ENCODE assay signal across 8 cellular contexts in the genomic region with DNA sequence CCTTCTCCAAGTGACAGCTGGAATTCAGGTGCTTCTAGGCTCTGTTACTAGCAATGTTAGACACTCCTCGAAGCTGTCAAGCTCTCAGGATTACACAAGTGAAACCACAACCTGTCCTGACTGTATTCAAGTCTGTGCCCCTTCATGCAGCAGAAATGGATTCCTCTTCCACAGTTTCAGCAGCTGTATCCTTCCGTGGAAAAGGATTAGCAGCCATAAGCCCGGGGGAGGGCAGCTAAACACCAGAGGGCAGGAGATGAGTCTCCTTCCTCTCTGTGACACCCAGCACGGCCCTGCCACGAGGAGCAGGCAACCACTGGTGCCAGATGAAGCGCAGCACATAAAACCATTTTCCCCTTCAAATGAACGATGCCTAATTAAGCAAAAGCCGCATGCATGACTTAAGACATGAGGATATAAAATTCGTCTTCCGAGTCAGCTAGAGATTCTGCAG. TPM values are rescaled to one million over a fixed set of nuclear protein-coding genes. Genes with fewer than 3 reads are reported as not detected.
DNase-seq lines count a peak whose midpoint lies in the region; ATAC-seq and TF ChIP-seq lines count a peak whose summit lies in the region.

No MANE protein-coding gene starts in this region.

- H3K27ac Mint-ChIP-seq in activated T-helper 1 cell treated with anti-CD3 and anti-CD28 coated beads, Interleukin-12 subunit alpha, Interleukin-12 subunit beta, Interleukin-2, Interleukin-4 antibody, amounts not matched to agents 30 ng/mL and 10 ng/mL and 1 ng/mL, durations not matched to agents 14 hours and 24 hours and 36 hours = peak overlapping the region; percentile 87
- no peak overlapping the region for H3K27ac Mint-ChIP-seq in nephron progenitor cell

- 1 to 3% methylated on average over 5 to 7 of the region's 10 CpGs for WGBS in thyroid gland, 2 donors

- H3K9me2 ChIP-seq in PC-3 (replicated peaks; ENCODE audit: low read length) = no peaks in the 10 kb centered on the region

- peak overlapping the region; percentile 88 for H3K4me3 Mint-ChIP-seq in activated T-helper 1 cell treated with anti-CD3 and anti-CD28 coated beads, Interleukin-12 subunit alpha, Interleukin-12 subunit beta, Interleukin-2, Interleukin-4 antibody, amounts not matched to agents 30 ng/mL and 10 ng/mL and 1 ng/mL, durations not matched to agents 14 hours and 24 hours and 36 hours
- H3K4me3 Mint-ChIP-seq in nephron progenitor cell = peak overlapping the region; percentile 81

- H3K9ac ChIP-seq in PC-3 (ENCODE audit: low read length) = no peak overlapping the region

- H3K27me3 ChIP-seq in PC-3 (ENCODE audit: low read length) (no peaks in the 10 kb centered on the region), thyroid gland (no peaks in the 10 kb centered on the region)

- no peaks in the 10 kb centered on the region for H3K79me2 ChIP-seq in PC-3 (ENCODE audit: low read length)

- H3K4me1 ChIP-seq in PC-3 (ENCODE audit: insufficient read depth, low read length) (peaks cover 25% of the 10 kb centered on the region), thyroid gland (peaks cover 43 to 69% of the 10 kb centered on the region in 2 donors)

- H3K4me1 Mint-ChIP-seq in activated T-helper 1 cell treated with anti-CD3 and anti-CD28 coated beads, Interleukin-12 subunit alpha, Interleukin-12 subunit beta, Interleukin-2, Interleukin-4 antibody, amounts not matched to agents 30 ng/mL and 10 ng/mL and 1 ng/mL, durations not matched to agents 14 hours and 24 hours and 36 hours (ENCODE audit: low read depth) = peaks cover 61% of the 10 kb centered on the region
- peaks cover 47% of the 10 kb centered on the region for H3K4me1 Mint-ChIP-seq in nephron progenitor cell

- TF ChIP-seq POLR2A in thyroid gland (IDR thresholded peaks at IDR 0.05) = peak in 1 of 2 donors; percentile 77

- POLR2A ChIA-PET in AG04449 (lab: Yijun Ruan, JAX) (interaction anchor here (0.6 to 2.8 kb wide), 5 partner anchors 9 to 150 kb away, joined by 3 to 7 read pairs (median 3); no protein-coding TSS in a partner anchor), PC-3 (lab: Charles Lee; ENCODE audit: unreplicated experiment) (no interaction called here)

- peaks cover 27% of the 10 kb centered on the region for H3K36me3 Mint-ChIP-seq in activated T-helper 1 cell treated with anti-CD3 and anti-CD28 coated beads, Interleukin-12 subunit alpha, Interleukin-12 subunit beta, Interleukin-2, Interleukin-4 antibody, amounts not matched to agents 30 ng/mL and 10 ng/mL and 1 ng/mL, durations not matched to agents 14 hours and 24 hours and 36 hours (ENCODE audit: low read depth)
- H3K36me3 Mint-ChIP-seq in nephron progenitor cell (ENCODE audit: low read depth) = peaks cover 8% of the 10 kb centered on the region

- no TSS peak for BruUV-seq in PC-3 (replicated peaks; lab: Mats Ljungman, UMichigan)

- H2AFZ ChIP-seq in PC-3 (ENCODE audit: low read length) = peak overlapping the region; percentile 99

- DNase-seq in AG04449 (ENCODE audit: low read depth, low spot score) (no peak), PC-3 (peak; percentile 34), fibroblast of mammary gland (ENCODE audit: low read depth) (peak; percentile 34), nephron progenitor cell (peak; percentile 25), thyroid gland (peak; percentile 70 to 75), DMS114 treated with DMSO at 0.1 percent for 48 hours (lab: John Stamatoyannopoulos, UW; ENCODE audit: unreplicated experiment) (no peak)
- DNase-seq in activated T-helper 1 cell treated with anti-CD3 and anti-CD28 coated beads, Interleukin-12 subunit alpha, Interleukin-12 subunit beta, Interleukin-2, Interleukin-4 antibody, amounts not matched to agents 30 ng/mL and 10 ng/mL and 1 ng/mL, durations not matched to agents 14 hours and 24 hours and 36 hours (ENCODE audit: low spot score) = peak; percentile 33

- no peaks in the 10 kb centered on the region for H4K20me1 ChIP-seq in PC-3 (ENCODE audit: low read length)

- peak; percentile 15 for TF ChIP-seq CTCF in AG04449 (IDR thresholded peaks at IDR 0.05; ENCODE audit: insufficient read depth, low read length, missing control alignments)
- peak; percentile 29; the same call in 1 of the 2 replicates for TF ChIP-seq CTCF in PC-3 (conservative IDR thresholded peaks at IDR 0.05; ENCODE audit: low read depth, low read length)
- TF ChIP-seq CTCF in fibroblast of mammary gland (conservative IDR thresholded peaks at IDR 0.05; ENCODE audit: control insufficient read depth, insufficient read depth, low read depth, low read length) = peak; percentile 18
- no peak for TF ChIP-seq CTCF in nephron progenitor cell (IDR thresholded peaks at IDR 0.05)
- TF ChIP-seq CTCF in thyroid gland (IDR thresholded peaks at IDR 0.05) = peak in 4 of 6 experiments; percentile 22 to 32 (median 28)

- H3K9me3 ChIP-seq in PC-3 (ENCODE audit: low read length) (no peaks in the 10 kb centered on the region), thyroid gland (no peaks in the 10 kb centered on the region)

- H3K4me2 ChIP-seq in PC-3 (ENCODE audit: low read length) = peak overlapping the region; percentile 98

- H3K27me3 Mint-ChIP-seq in activated T-helper 1 cell treated with anti-CD3 and anti-CD28 coated beads, Interleukin-12 subunit alpha, Interleukin-12 subunit beta, Interleukin-2, Interleukin-4 antibody, amounts not matched to agents 30 ng/mL and 10 ng/mL and 1 ng/mL, durations not matched to agents 14 hours and 24 hours and 36 hours (ENCODE audit: insufficient read depth) = no peaks in the 10 kb centered on the region
- peaks cover 33% of the 10 kb centered on the region for H3K27me3 Mint-ChIP-seq in nephron progenitor cell (ENCODE audit: low read depth, poor library complexity)

- peaks cover 8% of the 10 kb centered on the region for H3K9me3 Mint-ChIP-seq in activated T-helper 1 cell treated with anti-CD3 and anti-CD28 coated beads, Interleukin-12 subunit alpha, Interleukin-12 subunit beta, Interleukin-2, Interleukin-4 antibody, amounts not matched to agents 30 ng/mL and 10 ng/mL and 1 ng/mL, durations not matched to agents 14 hours and 24 hours and 36 hours
- H3K9me3 Mint-ChIP-seq in nephron progenitor cell = peaks cover 9% of the 10 kb centered on the region

- peak; percentile 21 for ATAC-seq in GM19463 (IDR thresholded peaks at IDR 0.05; ENCODE audit: unreplicated experiment)
- ATAC-seq in PC-3 = peak; percentile 45

- CTCF ChIA-PET in AG04449 (lab: Yijun Ruan, JAX) = interaction anchor here (0.9 to 7.9 kb wide), 21 partner anchors 9 to 227 kb away, joined by 3 to 100 read pairs (median 6); a partner anchor contains a TSS
- CTCF ChIA-PET in PC-3 (lab: Charles Lee) = interaction anchor here (1.7 kb wide), 1 partner anchor 60 kb away, joined by 9 read pairs; no protein-coding TSS in a partner anchor

- no peak overlapping the region for H3K27ac ChIP-seq in PC-3 (ENCODE audit: low read length)
- H3K27ac ChIP-seq in thyroid gland = peak overlapping the region; percentile 88 to 98 (median 97)

- intact Hi-C loops in PC-3 (cut with micrococcal nuclease) (loop anchor here (2.0 to 5.0 kb wide), 4 partner anchors 61 to 195 kb away; no protein-coding TSS in a partner anchor), thyroid gland (cut with DNase I) (loop anchor here (5.0 kb wide), 2 partner anchors 60 to 190 kb away; no protein-coding TSS in a partner anchor)
- intact Hi-C loops in activated T-helper 1 cell treated with anti-CD3 and anti-CD28 coated beads, Interleukin-12 subunit alpha, Interleukin-12 subunit beta, Interleukin-2, Interleukin-4 antibody, amounts not matched to agents 30 ng/mL and 10 ng/mL and 1 ng/mL, durations not matched to agents 14 hours and 24 hours and 36 hours (cut with micrococcal nuclease) = loop anchor here (1.0 to 10.0 kb wide), 6 partner anchors 34 to 307 kb away; a partner anchor contains a TSS

- H3K36me3 ChIP-seq in PC-3 (ENCODE audit: low read depth, low read length) (no peaks in the 10 kb centered on the region), thyroid gland (no peaks in the 10 kb centered on the region)

- H3K4me3 ChIP-seq in AG04449 (ENCODE audit: low read depth, low read length) (peak overlapping the region; percentile 64), PC-3 (ENCODE audit: low read length) (peak overlapping the region; percentile 84), fibroblast of mammary gland (ENCODE audit: control insufficient read depth, low read depth, low read length) (peak overlapping the region; percentile 69), thyroid gland (replicated peaks in 1 of 3) (peak overlapping the region; percentile 51 to 85 (median 82))

- H3F3A ChIP-seq in PC-3 (ENCODE audit: low read length, unreplicated experiment) = no peaks in the 10 kb centered on the region

RNA-seq across cellular contexts. Expression of a gene that starts 1.2 kb away (rescaled TPM):
- total RNA-seq in PC-3 (2014; rRNA removed) = 0.87 and 0.98 TPM in 2 replicates
- total RNA-seq in activated T-helper 1 cell treated with anti-CD3 and anti-CD28 coated beads, Interleukin-12 subunit alpha, Interleukin-12 subunit beta, Interleukin-2, Interleukin-4 antibody, amounts not matched to agents 30 ng/mL and 10 ng/mL and 1 ng/mL, durations not matched to agents 14 hours and 24 hours and 36 hours = 17.4 and 18.9 TPM in 2 replicates
- 100 to 1,000 TPM; 139 to 199 (median 156) TPM for total RNA-seq in thyroid gland

Comparison
In these comparisons a context has a peak if more than half of its experiments do, and no peak if none do; other contexts are left out.
1. DNase-seq: peak in PC-3 (single experiment), activated T-helper 1 cell treated with anti-CD3 and anti-CD28 coated beads, Interleukin-12 subunit alpha, Interleukin-12 subunit beta, Interleukin-2, Interleukin-4 antibody, amounts not matched to agents 30 ng/mL and 10 ng/mL and 1 ng/mL, durations not matched to agents 14 hours and 24 hours and 36 hours (single experiment), fibroblast of mammary gland (single experiment), nephron progenitor cell (single experiment) and thyroid gland (2 of 2); none in AG04449 (single experiment) and DMS114 treated with DMSO at 0.1 percent for 48 hours (single experiment).
2. Peak in every context shown above with its lines, with median percentiles within 50 percentile points of each other: H3K4me3 ChIP-seq.